In the genomic region with DNA sequence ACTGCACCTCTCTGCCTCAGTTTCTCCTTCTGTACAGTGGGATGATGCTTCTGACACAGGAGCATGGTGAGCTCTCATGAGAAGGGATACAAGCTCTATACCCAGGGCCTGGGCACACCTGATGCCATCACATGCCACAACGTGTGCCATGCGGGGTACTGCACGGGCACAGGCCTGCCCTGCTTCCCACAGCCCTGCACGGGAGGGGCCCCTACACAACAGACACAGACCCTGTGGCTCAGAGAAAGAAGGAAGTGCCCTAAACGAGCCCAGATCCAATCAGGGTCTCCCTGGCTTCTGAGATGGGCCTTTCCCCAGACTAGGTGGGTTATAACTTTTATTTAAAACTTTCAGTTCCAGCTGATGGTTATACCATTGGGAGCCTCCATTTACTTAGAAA, we compare ENCODE assay signal across 1 cellular context.
TF ChIP-seq lines count a peak whose summit lies in the region.

No MANE protein-coding gene starts in this region.

TF ChIP-seq in H1, 55 proteins besides CTCF, POLR2A, EP300 and RAD21:
- no peak for TF ChIP-seq POLR2AphosphoS5 (IDR thresholded peaks at IDR 0.05; ENCODE audit: low read depth, low read length)
- TF ChIP-seq CBX8 (IDR thresholded peaks at IDR 0.05; ENCODE audit: borderline replicate concordance, low read depth, low read length), result no peak
- no peak for TF ChIP-seq CREB1 (IDR thresholded peaks at IDR 0.05)
